Comparison of ENCODE assay signal across 9 cellular contexts in the genomic region with DNA sequence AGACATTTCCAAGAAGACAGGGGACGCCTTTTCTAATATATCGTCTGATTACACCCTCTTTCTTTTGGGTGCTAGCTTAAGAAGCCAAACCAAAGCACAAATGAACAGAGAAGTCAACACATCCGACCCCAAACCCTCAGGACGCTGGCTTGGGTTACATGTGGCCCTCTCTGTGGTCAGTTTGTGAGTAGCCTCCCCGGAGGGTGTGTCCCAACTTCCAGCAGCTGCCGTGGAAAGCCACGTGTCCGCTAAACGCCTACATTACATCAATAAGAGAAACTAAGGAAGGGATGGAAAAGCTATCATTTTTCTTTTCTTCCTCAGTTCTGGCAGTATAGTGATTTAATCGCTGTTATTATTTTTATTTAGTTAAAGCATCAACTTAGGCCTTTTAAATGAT. TPM values are rescaled to one million over a fixed set of nuclear protein-coding genes. Genes with fewer than 3 reads are reported as not detected.
DNase-seq lines count a peak whose midpoint lies in the region; ATAC-seq and TF ChIP-seq lines count a peak whose summit lies in the region.
"Had no signal": no experiment of that assay in that cellular context is flagged by ENCODE, and none has a peak within 500 bp of the region (broad histone marks: within the 10 kb centered on the region; RNA-seq: fewer than 3 reads in every experiment).

No MANE protein-coding gene starts in this region.

- H3K4me1 Mint-ChIP-seq in CD8-positive, alpha-beta T cell (ENCODE audit: low read depth) = peaks cover 20% of the 10 kb centered on the region
- H3K4me1 Mint-ChIP-seq in endothelial cell (ENCODE audit: unreplicated experiment) (peaks cover 16% of the 10 kb centered on the region), osteocyte (ENCODE audit: unreplicated experiment) (peaks cover 21% of the 10 kb centered on the region)

- no peak overlapping the region for H3K9ac ChIP-seq in PC-3 (ENCODE audit: low read length)

- DNase-seq in CD8-positive, alpha-beta T cell = no peak
- DNase-seq in PC-3 (no peak), endothelial cell (ENCODE audit: low spot score) (no peak), osteocyte (ENCODE audit: extremely low spot score, unreplicated experiment) (no peak), COLO829 (ENCODE audit: low spot score) (no peak), NCI-H1417 treated with DMSO at 0.1 percent for 48 hours (lab: John Stamatoyannopoulos, UW) (no peak)
- no peak for DNase-seq in stimulated activated CD4-positive, alpha-beta T cell treated with anti-CD3 and anti-CD28 coated beads, Interleukin-15, amount 100 ng/mL, for 24 hours

- no peak overlapping the region for H3K27ac ChIP-seq in CD8-positive, alpha-beta T cell (ENCODE audit: low read depth, low read length)
- H3K27ac ChIP-seq in PC-3 (ENCODE audit: low read length) = no peak overlapping the region
- H3K27ac ChIP-seq: SJSA1 had no signal

- H3K9me3 Mint-ChIP-seq in CD8-positive, alpha-beta T cell = no peaks in the 10 kb centered on the region
- H3K9me3 Mint-ChIP-seq in endothelial cell (ENCODE audit: unreplicated experiment) (no peaks in the 10 kb centered on the region), osteocyte (ENCODE audit: unreplicated experiment) (no peaks in the 10 kb centered on the region)

- CTCF ChIA-PET in CD8-positive, alpha-beta T cell (lab: Charles Lee) = no interaction called here
- CTCF ChIA-PET in PC-3 (lab: Charles Lee) = no interaction called here

- H3K36me3 ChIP-seq in CD8-positive, alpha-beta T cell (ENCODE audit: insufficient read depth, low read length) = no peaks in the 10 kb centered on the region
- H3K36me3 ChIP-seq in PC-3 (ENCODE audit: low read depth, low read length) = no peaks in the 10 kb centered on the region
- H3K36me3 ChIP-seq: SJSA1 had no signal

- no peak overlapping the region for H3K4me3 ChIP-seq in CD8-positive, alpha-beta T cell (ENCODE audit: low read depth, low read length)
- peak overlapping the region; percentile 71; the same call in 1 of the 2 replicates for H3K4me3 ChIP-seq in PC-3 (ENCODE audit: low read length)

- peak overlapping the region; percentile 83; the same call in 1 of the 2 replicates for H2AFZ ChIP-seq in PC-3 (ENCODE audit: low read length)

- no peak for TF ChIP-seq CTCF in CD8-positive, alpha-beta T cell (IDR thresholded peaks at IDR 0.05)
- TF ChIP-seq CTCF in PC-3 (conservative IDR thresholded peaks at IDR 0.05; ENCODE audit: low read depth, low read length) (no peak), endothelial cell (IDR thresholded peaks at IDR 0.05; ENCODE audit: unreplicated experiment) (no peak), osteocyte (IDR thresholded peaks at IDR 0.05) (no peak)

- H4K20me1 ChIP-seq in PC-3 (ENCODE audit: low read length) = no peaks in the 10 kb centered on the region

- BruUV-seq in PC-3 (replicated peaks; lab: Mats Ljungman, UMichigan) = no TSS peak

- no peaks in the 10 kb centered on the region for H3K9me3 ChIP-seq in CD8-positive, alpha-beta T cell (ENCODE audit: low read length)
- no peaks in the 10 kb centered on the region for H3K9me3 ChIP-seq in PC-3 (ENCODE audit: low read length)
- H3K9me3 ChIP-seq: SJSA1 had no signal

- POLR2A ChIA-PET in CD8-positive, alpha-beta T cell (lab: Charles Lee) = no interaction called here
- POLR2A ChIA-PET in PC-3 (lab: Charles Lee; ENCODE audit: unreplicated experiment) = interaction anchor here (0.6 kb wide), 1 partner anchor 87 kb away, joined by 3 read pairs; no protein-coding TSS in a partner anchor

- H3K27me3 ChIP-seq in CD8-positive, alpha-beta T cell (ENCODE audit: insufficient read depth, low read length) = peaks cover 31% of the 10 kb centered on the region
- H3K27me3 ChIP-seq in PC-3 (ENCODE audit: low read length) = peaks cover 39% of the 10 kb centered on the region

- H3K9me2 ChIP-seq in PC-3 (replicated peaks; ENCODE audit: low read length) = no peaks in the 10 kb centered on the region

- H3K4me3 Mint-ChIP-seq in CD8-positive, alpha-beta T cell = peak overlapping the region; percentile 71
- H3K4me3 Mint-ChIP-seq in endothelial cell (ENCODE audit: unreplicated experiment) (peak overlapping the region; percentile 73), osteocyte (ENCODE audit: unreplicated experiment) (peak overlapping the region; percentile 82)

- no peaks in the 10 kb centered on the region for H3K36me3 Mint-ChIP-seq in CD8-positive, alpha-beta T cell
- H3K36me3 Mint-ChIP-seq in endothelial cell (ENCODE audit: low read depth, unreplicated experiment) (no peaks in the 10 kb centered on the region), osteocyte (ENCODE audit: unreplicated experiment) (no peaks in the 10 kb centered on the region)

- peak overlapping the region; percentile 96 for H3K4me2 ChIP-seq in PC-3 (ENCODE audit: low read length)

- no peak for ATAC-seq in CD8-positive, alpha-beta T cell
- ATAC-seq in PC-3 = no peak
- ATAC-seq in HG03280 (IDR thresholded peaks at IDR 0.05; ENCODE audit: unreplicated experiment) = no peak

- peaks cover 60% of the 10 kb centered on the region for H3K27me3 Mint-ChIP-seq in CD8-positive, alpha-beta T cell (ENCODE audit: low read depth)
- peaks cover 20% of the 10 kb centered on the region for H3K27me3 Mint-ChIP-seq in endothelial cell (ENCODE audit: unreplicated experiment)
- H3K27me3 Mint-ChIP-seq in osteocyte (ENCODE audit: unreplicated experiment) = peaks cover 70% of the 10 kb centered on the region

- peaks cover 2% of the 10 kb centered on the region for H3F3A ChIP-seq in PC-3 (ENCODE audit: low read length, unreplicated experiment)

- H3K79me2 ChIP-seq in PC-3 (ENCODE audit: low read length) = no peaks in the 10 kb centered on the region

- H3K27ac Mint-ChIP-seq in CD8-positive, alpha-beta T cell = no peak overlapping the region
- H3K27ac Mint-ChIP-seq in endothelial cell (ENCODE audit: unreplicated experiment) (no peak overlapping the region), osteocyte (ENCODE audit: unreplicated experiment) (no peak overlapping the region)

- peaks cover 10% of the 10 kb centered on the region for H3K4me1 ChIP-seq in CD8-positive, alpha-beta T cell (ENCODE audit: insufficient read depth, low read length)
- H3K4me1 ChIP-seq in PC-3 (ENCODE audit: insufficient read depth, low read length) = peaks cover 38% of the 10 kb centered on the region

- intact Hi-C loops in CD8-positive, alpha-beta T cell (cut with DNase I, micrococcal nuclease) = no loop called here
- intact Hi-C loops in PC-3 (cut with micrococcal nuclease) = no loop called here

RNA-seq across cellular contexts. Expression of gene BMP6, which starts 0.5 kb away (rescaled TPM):
- not detected for total RNA-seq in CD8-positive, alpha-beta T cell
- 0.15 and 1.3 TPM in 2 replicates for total RNA-seq in PC-3 (2014; rRNA removed)
- 0.97 TPM for total RNA-seq in endothelial cell (ENCODE audit: unreplicated experiment)
- not detected in 2 replicates for total RNA-seq in osteocyte
